ENCODE assay signal across 10 cellular contexts in the genomic region with DNA sequence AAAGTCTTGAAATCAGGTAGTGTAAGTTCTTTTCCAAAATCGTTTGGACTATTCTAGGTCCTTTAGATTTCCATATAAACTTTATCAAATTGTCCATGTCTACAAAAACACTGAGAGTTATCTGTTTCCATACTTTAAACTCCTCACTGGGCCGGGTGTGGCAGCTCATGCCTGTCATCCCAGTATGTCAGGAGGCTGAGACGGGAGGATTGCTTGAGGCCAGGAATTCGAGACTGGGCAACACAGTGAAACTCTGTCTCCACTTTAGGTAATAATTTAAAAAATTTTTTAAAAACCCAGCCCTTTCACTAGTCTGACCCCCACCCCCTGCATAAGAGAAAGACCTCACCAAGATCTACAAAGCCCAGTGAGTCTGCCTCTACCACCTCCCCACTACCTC. TPM values are rescaled to one million over a fixed set of nuclear protein-coding genes. Genes with fewer than 3 reads are reported as not detected.
"Had no signal": no experiment of that assay in that cellular context is flagged by ENCODE, and none has a peak within 500 bp of the region (broad histone marks: within the 10 kb centered on the region; RNA-seq: fewer than 3 reads in every experiment).

No MANE protein-coding gene starts in this region.

- H3K4me1 ChIP-seq: HAP-1 had no signal

- H3K9ac ChIP-seq: GM23248 had no signal

- ATAC-seq: HCT116 had no signal

- H3K36me3 ChIP-seq: HAP-1 had no signal

- H3K9me3 ChIP-seq: HAP-1 had no signal

- H3K27ac ChIP-seq: GM23248 had no signal

- H3K4me3 ChIP-seq: GM23248, HAP-1 had no signal

- DNase-seq: GM23248, GOT3, H7, HFFc6, KBM-7 had no signal

- H2AFZ ChIP-seq: GM23248 had no signal

RNA-seq across cellular contexts. Expression of a gene that starts 6.4 kb away (rescaled TPM):
- total RNA-seq: H4, HT-29 had no signal
- polyA plus RNA-seq: IgD-negative memory B cell had no signal
